In the genomic region with DNA sequence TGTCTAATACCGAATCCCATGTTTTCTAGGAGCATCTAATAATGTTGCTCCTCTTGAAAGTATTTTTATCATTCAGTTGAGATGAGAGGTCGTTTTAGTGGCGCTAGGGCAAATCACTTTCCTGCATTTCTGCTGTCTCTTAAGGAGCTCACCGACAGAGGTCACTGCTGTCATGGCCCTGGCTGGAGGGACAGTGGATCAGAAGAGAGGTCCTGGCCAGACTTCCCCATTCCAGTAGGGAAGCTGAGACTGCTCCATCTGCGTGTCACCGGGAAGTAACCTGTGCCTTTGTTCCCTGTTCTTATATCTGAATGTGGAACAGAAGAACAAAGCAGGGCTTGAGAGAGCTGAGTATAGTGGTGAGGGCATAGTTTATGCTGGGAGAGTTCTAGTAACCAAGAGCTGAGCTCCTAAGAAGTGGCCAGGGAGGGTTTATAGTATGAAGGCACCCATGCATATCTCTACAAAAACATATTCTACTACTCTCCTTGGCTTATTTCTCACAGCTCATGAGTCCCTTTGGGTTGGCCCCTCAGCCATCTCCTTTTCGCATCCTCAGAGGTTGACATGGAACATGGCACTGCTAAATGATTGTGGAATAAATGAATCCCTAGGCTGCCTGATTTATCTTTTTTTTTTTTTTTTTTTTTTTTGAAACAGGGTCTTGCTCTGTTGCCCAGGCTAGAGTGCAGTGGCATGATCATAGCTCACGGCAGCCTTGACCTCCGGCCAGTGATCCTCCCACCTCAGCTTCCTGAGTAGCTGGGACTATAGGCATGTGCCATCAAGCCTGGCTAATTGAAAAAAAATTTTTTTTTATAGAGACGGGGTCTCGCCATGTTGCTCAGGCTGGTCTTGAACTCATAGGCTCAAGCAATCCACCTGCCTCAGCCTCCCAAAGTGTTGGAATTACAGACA, we compare ENCODE assay signal across 8 cellular contexts. TPM values are rescaled to one million over a fixed set of nuclear protein-coding genes. Genes with fewer than 3 reads are reported as not detected.
DNase-seq lines count a peak whose midpoint lies in the region; ATAC-seq and TF ChIP-seq lines count a peak whose summit lies in the region.

No MANE protein-coding gene starts in this region.

- H3K9me3 Mint-ChIP-seq in mesothelial cell of epicardium: no peaks in the 10 kb centered on the region

- no peaks in the 10 kb centered on the region for H3K36me3 Mint-ChIP-seq in mesothelial cell of epicardium

- ATAC-seq in HG02623 (IDR thresholded peaks at IDR 0.05; ENCODE audit: unreplicated experiment) (no peak), HG03280 (IDR thresholded peaks at IDR 0.05; ENCODE audit: unreplicated experiment) (no peak)

- TF ChIP-seq POLR2A in erythroblast (IDR thresholded peaks at IDR 0.05; ENCODE audit: low read length): no peak

- H3K4me1 Mint-ChIP-seq in mesothelial cell of epicardium: no peaks in the 10 kb centered on the region

- TF ChIP-seq CTCF in mesothelial cell of epicardium (IDR thresholded peaks at IDR 0.05; ENCODE audit: unreplicated experiment): no peak

- H3K27me3 Mint-ChIP-seq in mesothelial cell of epicardium (ENCODE audit: low read depth): no peaks in the 10 kb centered on the region

- peak overlapping the region; percentile 48 for H3K27ac Mint-ChIP-seq in mesothelial cell of epicardium

- DNase-seq in AG08395 (ENCODE audit: low spot score) (peak; percentile 23), LHCN-M2 (ENCODE audit: low read depth) (peak; percentile 10), erythroblast (lab: John Stamatoyannopoulos, UW) (peak; percentile 11 to 33), mesothelial cell of epicardium (ENCODE audit: low spot score in 2 of 2, unreplicated experiment in 2 of 2) (no peak), MV-4-11 (lab: John Stamatoyannopoulos, UW) (no peak), NCI-H526 treated with DMSO at 0.1 percent for 48 hours (lab: John Stamatoyannopoulos, UW) (no peak)

- no peak overlapping the region for H3K4me3 Mint-ChIP-seq in mesothelial cell of epicardium

RNA-seq across cellular contexts. Expression of gene ATP6V0E1, which starts 27.2 kb away (rescaled TPM):
- 165 and 195 TPM in 2 replicates for total RNA-seq in LHCN-M2 (2014; rRNA removed)
- 739 TPM for polyA plus RNA-seq in LHCN-M2 (2012)
- total RNA-seq in mesothelial cell of epicardium: 116 to 125 TPM (median 120 TPM) in 3 replicates

RNA-seq across cellular contexts. Expression of gene CREBRF, which starts 45.3 kb away (rescaled TPM):
- total RNA-seq in LHCN-M2 (2014; rRNA removed) (7.0 and 9.6 TPM in 2 replicates), mesothelial cell of epicardium (17.8 to 20.3 TPM (median 19.1 TPM) in 3 replicates)
- polyA plus RNA-seq in LHCN-M2 (2012): 1.8 TPM

RNA-seq across cellular contexts. Expression of gene RPL26L1, which starts 51.6 kb away (rescaled TPM):
- total RNA-seq in LHCN-M2 (2014; rRNA removed) (63.0 and 64.3 TPM in 2 replicates), mesothelial cell of epicardium (43.0 to 43.9 TPM (median 43.9 TPM) in 3 replicates)
- 159 TPM for polyA plus RNA-seq in LHCN-M2 (2012)

Comparison
In these comparisons a context has a peak if more than half of its experiments do, and no peak if none do; other contexts are left out.
1. DNase-seq: peak in AG08395 (single experiment), LHCN-M2 (single experiment) and erythroblast (2 of 2); none in mesothelial cell of epicardium (0 of 2), MV-4-11 (single experiment) and NCI-H526 treated with DMSO at 0.1 percent for 48 hours (single experiment).